Comparison of ENCODE assay signal across 10 cellular contexts in the genomic region with DNA sequence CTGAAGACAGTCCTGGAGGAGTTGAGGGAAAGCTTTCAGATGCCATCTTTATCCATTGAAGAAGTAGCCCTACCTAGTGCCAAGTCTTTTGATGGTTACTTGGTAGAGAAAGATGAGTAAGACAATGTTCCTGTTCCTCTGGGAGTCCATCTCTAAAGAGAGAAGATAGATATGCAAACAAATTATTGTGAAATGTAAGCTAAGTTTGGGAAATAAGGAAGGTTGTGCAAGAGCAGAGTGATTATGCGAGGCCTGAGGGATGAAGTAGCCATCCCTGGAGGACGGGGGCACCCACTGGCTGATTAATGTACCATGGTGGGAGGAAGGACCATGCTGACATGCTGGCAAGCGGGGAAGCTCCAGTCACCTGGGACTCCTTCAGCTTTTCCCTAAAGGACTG. TPM values are rescaled to one million over a fixed set of nuclear protein-coding genes. Genes with fewer than 3 reads are reported as not detected.
DNase-seq lines count a peak whose midpoint lies in the region; ATAC-seq and TF ChIP-seq lines count a peak whose summit lies in the region.
"Had no signal": no experiment of that assay in that cellular context is flagged by ENCODE, and none has a peak within 500 bp of the region (broad histone marks: within the 10 kb centered on the region; RNA-seq: fewer than 3 reads in every experiment).

No MANE protein-coding gene starts in this region.

- H3K27me3 ChIP-seq in mesendoderm (ENCODE audit: insufficient read depth, low read length, poor library complexity) = no peaks in the 10 kb centered on the region
- H3K27me3 ChIP-seq: BE2C had no signal

- no peak overlapping the region for H4K8ac ChIP-seq in mesendoderm (ENCODE audit: low read depth, low read length)

- no CpG with 5 or more reads among the region's 3 CpGs for WGBS in mesendoderm (ENCODE audit: extremely low coverage, insufficient coverage, low lambda C conversion rate)

- H3K36me3 ChIP-seq in mesendoderm (ENCODE audit: control insufficient read depth, insufficient read depth, low read length) = no peaks in the 10 kb centered on the region
- H3K36me3 ChIP-seq: BE2C had no signal

- DNase-seq in A172 (ENCODE audit: low spot score) (peak; percentile 16), NCI-H146 (lab: John Stamatoyannopoulos, UW) (peak; percentile 51), coronary artery (ENCODE audit: low spot score) (no peak), mesendoderm (no peak), NCI-H187 (lab: John Stamatoyannopoulos, UW) (no peak)
- DNase-seq in activated T-cell treated with anti-CD3 and anti-CD28 coated beads, Interleukin-2, amount 50 U/mL, for 1 hour = no peak
- DNase-seq: BE2C; naive thymus-derived CD8-positive, alpha-beta T cell had no signal

- H3K4me3 ChIP-seq in coronary artery = no peak overlapping the region
- no peak overlapping the region for H3K4me3 ChIP-seq in mesendoderm (ENCODE audit: low read length)

- no peaks in the 10 kb centered on the region for H3K79me1 ChIP-seq in mesendoderm (ENCODE audit: low read length)

- H4K5ac ChIP-seq in mesendoderm (ENCODE audit: low read length) = no peak overlapping the region

- TF ChIP-seq CTCF in coronary artery (IDR thresholded peaks at IDR 0.05) = no peak

- H3K27ac ChIP-seq in coronary artery = peak overlapping the region; percentile 22 to 76
- H3K27ac ChIP-seq in mesendoderm (ENCODE audit: low read depth, low read length) = no peak overlapping the region

- H3K56ac ChIP-seq in mesendoderm (ENCODE audit: low read length) = no peak overlapping the region

- H2AK5ac ChIP-seq in mesendoderm (ENCODE audit: low read length) = no peak overlapping the region

- no peak overlapping the region for H2BK15ac ChIP-seq in mesendoderm (replicated peaks; ENCODE audit: low read depth)

- H3K4me1 ChIP-seq in mesendoderm (ENCODE audit: control insufficient read depth, low read depth, low read length) = no peaks in the 10 kb centered on the region
- H3K4me1 ChIP-seq: BE2C had no signal

- H3K18ac ChIP-seq in mesendoderm (ENCODE audit: low read length) = peak overlapping the region; percentile 64

- no peak overlapping the region for H3K23ac ChIP-seq in mesendoderm (ENCODE audit: low read length)

- no peak for ATAC-seq in HG02884 (IDR thresholded peaks at IDR 0.05; ENCODE audit: unreplicated experiment)
- no peak for ATAC-seq in GM19324 (IDR thresholded peaks at IDR 0.05; ENCODE audit: low FRiP score, unreplicated experiment)
- ATAC-seq: naive thymus-derived CD8-positive, alpha-beta T cell had no signal

- no peaks in the 10 kb centered on the region for H3K79me2 ChIP-seq in mesendoderm (ENCODE audit: control insufficient read depth, insufficient read depth, low read length)

- no peak overlapping the region for H3K4ac ChIP-seq in mesendoderm (ENCODE audit: low read depth, low read length)

- no peak overlapping the region for H2BK120ac ChIP-seq in mesendoderm (ENCODE audit: low read depth, low read length)

- H3K9ac ChIP-seq in mesendoderm (ENCODE audit: low read length) = no peak overlapping the region

- no peak overlapping the region for H2BK5ac ChIP-seq in mesendoderm (ENCODE audit: low read length)

- H3K4me2 ChIP-seq in mesendoderm (ENCODE audit: low read length) = no peak overlapping the region

RNA-seq across cellular contexts. Expression of a gene that starts 1.0 kb away (rescaled TPM):
- 18.8 and 20.9 TPM in 2 replicates for total RNA-seq in A172 (2014; rRNA removed; shearing (Covaris generic))
- 38.8 TPM for polyA plus RNA-seq in mesendoderm (2013, experiment 1 of 2)
- 38.8 TPM for polyA plus RNA-seq in mesendoderm (2013, experiment 2 of 2)
- total RNA-seq: naive thymus-derived CD8-positive, alpha-beta T cell had no signal
- polyA plus RNA-seq: naive thymus-derived CD8-positive, alpha-beta T cell had no signal

Comparison
In these comparisons a context has a peak if more than half of its experiments do, and no peak if none do; other contexts are left out.
1. DNase-seq: peak in A172 (single experiment) and NCI-H146 (single experiment); none in coronary artery (single experiment), mesendoderm (single experiment), activated T-cell treated with anti-CD3 and anti-CD28 coated beads, Interleukin-2, amount 50 U/mL, for 1 hour (single experiment) and NCI-H187 (0 of 2).